Comparison of ENCODE assay signal across 8 cellular contexts in the genomic region with DNA sequence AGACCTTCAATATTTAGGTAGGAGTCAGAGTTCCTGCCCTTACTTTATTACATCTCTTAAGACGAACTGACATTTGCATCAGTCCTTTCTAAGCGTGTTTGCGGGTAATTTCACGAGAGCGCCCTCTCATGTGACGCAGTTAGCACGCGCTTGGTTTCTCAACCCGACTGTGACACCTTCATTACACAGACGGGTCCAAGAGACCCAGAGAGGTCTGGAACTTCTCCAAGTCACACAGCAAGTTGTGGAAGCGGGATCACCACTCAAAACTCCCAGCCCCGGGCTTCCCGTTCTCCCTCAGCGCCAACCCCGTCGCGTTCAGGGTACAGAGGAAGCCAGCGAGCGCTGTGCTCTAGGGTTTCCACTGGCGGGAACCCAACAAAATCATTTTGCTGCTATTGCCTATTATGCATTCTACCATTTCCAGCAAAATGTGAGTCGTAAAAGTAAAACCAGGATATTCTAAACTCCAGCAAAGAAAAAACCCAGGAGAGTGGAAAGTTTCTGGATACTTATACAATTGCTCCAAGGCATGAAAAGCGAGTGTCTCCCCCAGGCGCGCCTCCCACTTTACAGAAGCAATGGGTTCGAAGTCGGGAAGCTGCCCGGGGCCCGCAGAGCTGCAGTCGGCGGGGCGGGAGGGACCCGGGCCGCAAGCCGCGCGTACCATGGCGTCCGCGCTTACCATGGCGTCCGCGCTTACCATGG. TPM values are rescaled to one million over a fixed set of nuclear protein-coding genes. Genes with fewer than 3 reads are reported as not detected.
DNase-seq lines count a peak whose midpoint lies in the region; ATAC-seq and TF ChIP-seq lines count a peak whose summit lies in the region.

No MANE protein-coding gene starts in this region.

- no peaks in the 10 kb centered on the region for H3K27me3 Mint-ChIP-seq in activated CD4-positive, alpha-beta T cell treated with anti-CD3 and anti-CD28 coated beads, Interleukin-2, amount 10 ng/mL, durations not matched to agents 7 days and 5 days

- DNase-seq in A673 (ENCODE audit: low spot score) (peak; percentile 85), NCI-H2227 treated with DMSO at 0.1 percent for 48 hours (lab: John Stamatoyannopoulos, UW) (peak; percentile 46), dermis microvascular lymphatic vessel endothelial cell (ENCODE audit: low read depth in 2 of 2) (peak; percentile 64 to 79), lower leg skin (ENCODE audit: low spot score in 2 of 2) (peak; percentile 81 to 96)
- peak; percentile 80 for DNase-seq in activated CD4-positive, alpha-beta T cell treated with anti-CD3 and anti-CD28 coated beads, Interleukin-2, amount 10 ng/mL, durations not matched to agents 7 days and 5 days
- peak; percentile 47 to 66 for DNase-seq in stimulated activated CD4-positive, alpha-beta T cell treated with anti-CD3 and anti-CD28 coated beads, Interleukin-4, amount 100 ng/mL, for 48 hours (ENCODE audit: low read depth in 2 of 2)

- peak overlapping the region; percentile 90 for H3K27ac ChIP-seq in A673 (ENCODE audit: low read depth, low read length, poor library complexity, severe bottlenecking)

- no peaks in the 10 kb centered on the region for H3K9me3 Mint-ChIP-seq in activated CD4-positive, alpha-beta T cell treated with anti-CD3 and anti-CD28 coated beads, Interleukin-2, amount 10 ng/mL, durations not matched to agents 7 days and 5 days

- H3K4me3 Mint-ChIP-seq in activated CD4-positive, alpha-beta T cell treated with anti-CD3 and anti-CD28 coated beads, Interleukin-2, amount 10 ng/mL, durations not matched to agents 7 days and 5 days, result peak overlapping the region; percentile 80

- TSS peak; percentile 42 for BruUV-seq in A673 (replicated peaks; lab: Mats Ljungman, UMichigan)

- peak; percentile 39; the same call in 1 of the 2 replicates for TF ChIP-seq CTCF in A673 (conservative IDR thresholded peaks at IDR 0.05; ENCODE audit: low read depth, low read length)
- TF ChIP-seq CTCF in lower leg skin (IDR thresholded peaks at IDR 0.05), result no peak

- peaks cover 40% of the 10 kb centered on the region for H3K4me1 Mint-ChIP-seq in activated CD4-positive, alpha-beta T cell treated with anti-CD3 and anti-CD28 coated beads, Interleukin-2, amount 10 ng/mL, durations not matched to agents 7 days and 5 days

- H3K27me3 ChIP-seq in A673 (replicated peaks; ENCODE audit: insufficient read depth, low read depth, low read length, poor library complexity), result no peaks in the 10 kb centered on the region

- H3K9me3 ChIP-seq in A673 (ENCODE audit: low read depth, low read length, poor library complexity, severe bottlenecking), result peaks cover 4% of the 10 kb centered on the region

- TF ChIP-seq POLR2A in lower leg skin (IDR thresholded peaks at IDR 0.05), result no peak

- CTCF ChIA-PET in A673 (lab: Charles Lee), result interaction anchor here (1.4 kb wide), 1 partner anchor 88 kb away, joined by 8 read pairs; no protein-coding TSS in a partner anchor
- CTCF ChIA-PET in activated CD4-positive, alpha-beta T cell treated with anti-CD3 and anti-CD28 coated beads, Interleukin-2, amount 10 ng/mL, durations not matched to agents 7 days and 5 days (lab: Charles Lee), result interaction anchor here (1.0 to 3.3 kb wide), 28 partner anchors 9 to 129 kb away, joined by 3 to 21 read pairs (median 6); partner anchors contain the start of gene TYMS

- POLR2A ChIA-PET in A673 (lab: Charles Lee; ENCODE audit: low non-redundant PET), result interaction anchor here (0.5 kb wide), 1 partner anchor 54 kb away, joined by 3 read pairs; no protein-coding TSS in a partner anchor
- POLR2A ChIA-PET in activated CD4-positive, alpha-beta T cell treated with anti-CD3 and anti-CD28 coated beads, Interleukin-2, amount 10 ng/mL, durations not matched to agents 7 days and 5 days (lab: Charles Lee), result interaction anchor here (0.7 to 1.6 kb wide), 3 partner anchors 57 to 122 kb away, joined by 3 to 6 read pairs (median 4); no protein-coding TSS in a partner anchor

- no peaks in the 10 kb centered on the region for H3K36me3 ChIP-seq in A673 (ENCODE audit: insufficient read depth, low read length, poor library complexity, severe bottlenecking)

- intact Hi-C loops in A673 (cut with micrococcal nuclease; ENCODE audit: unreplicated experiment), result loop anchor here (1.0 kb wide), 1 partner anchor 127 kb away; no protein-coding TSS in a partner anchor
- intact Hi-C loops in lower leg skin (cut with DNase I; ENCODE audit: low total_unique reads), result loop anchor here (10.0 kb wide), 1 partner anchor 123 kb away; no protein-coding TSS in a partner anchor

- WGBS in lower leg skin, 2 donors, result 0 to 1% methylated on average over 39 to 40 of the region's 42 CpGs

- H3K27ac Mint-ChIP-seq in activated CD4-positive, alpha-beta T cell treated with anti-CD3 and anti-CD28 coated beads, Interleukin-2, amount 10 ng/mL, durations not matched to agents 7 days and 5 days, result peak overlapping the region; percentile 95

- peaks cover 16% of the 10 kb centered on the region for H3K36me3 Mint-ChIP-seq in activated CD4-positive, alpha-beta T cell treated with anti-CD3 and anti-CD28 coated beads, Interleukin-2, amount 10 ng/mL, durations not matched to agents 7 days and 5 days (ENCODE audit: low read depth)

- peaks cover 4% of the 10 kb centered on the region for H3K4me1 ChIP-seq in A673 (ENCODE audit: insufficient read depth, low read length, poor library complexity, severe bottlenecking)

- peak; percentile 69 for ATAC-seq in GM18517 (IDR thresholded peaks at IDR 0.05; ENCODE audit: unreplicated experiment)
- peak; percentile 62 for ATAC-seq in HG03045 (IDR thresholded peaks at IDR 0.05; ENCODE audit: unreplicated experiment)

- H3K4me3 ChIP-seq in A673 (ENCODE audit: low read depth, low read length, poor library complexity, severe bottlenecking) (peak overlapping the region; percentile 61), lower leg skin (ENCODE audit: low read depth, poor library complexity, severe bottlenecking) (peak overlapping the region; percentile 54)

RNA-seq across cellular contexts. Expression of gene ENOSF1, which starts 0.6 kb away (rescaled TPM):
- total RNA-seq in A673 (2021), result 39.2 and 48.0 TPM in 2 replicates
- total RNA-seq in activated CD4-positive, alpha-beta T cell treated with anti-CD3 and anti-CD28 coated beads, Interleukin-2, amount 10 ng/mL, durations not matched to agents 7 days and 5 days, result 10 to 100 TPM; 67.2 to 70.3 TPM
- total RNA-seq in dermis microvascular lymphatic vessel endothelial cell, result 19.3 and 20.7 TPM in 2 replicates
- total RNA-seq in lower leg skin, result 10 to 100 TPM; 36.2 to 42.4 (median 38.6) TPM

RNA-seq across cellular contexts. Expression of gene TYMS, which starts 54.4 kb away (rescaled TPM):
- total RNA-seq in A673 (2021) (319 and 339 TPM in 2 replicates), dermis microvascular lymphatic vessel endothelial cell (27.6 and 33.8 TPM in 2 replicates), lower leg skin (1 to 10 TPM in 3 of 4 donors, under 1 TPM in 1; 0.57 to 9.9 (median 2.5) TPM)
- total RNA-seq in activated CD4-positive, alpha-beta T cell treated with anti-CD3 and anti-CD28 coated beads, Interleukin-2, amount 10 ng/mL, durations not matched to agents 7 days and 5 days, result 100 to 1,000 TPM; 421 to 478 TPM

Comparison
In these comparisons a context has a peak if more than half of its experiments do, and no peak if none do; other contexts are left out.
1. Peak in every context shown above with its lines: DNase-seq, ATAC-seq, H3K4me3 ChIP-seq and H3K27ac ChIP-seq.